17 cellular contexts compared by ENCODE assay signal in genomic region chr7:138127996-138128395, GRCh38. TPM values are rescaled to one million over a fixed set of nuclear protein-coding genes. Genes with fewer than 3 reads are reported as not detected.
DNase-seq lines count a peak whose midpoint lies in the region; ATAC-seq and TF ChIP-seq lines count a peak whose summit lies in the region.
"Had no signal": no experiment of that assay in that cellular context is flagged by ENCODE, and none has a peak within 500 bp of the region (broad histone marks: within the 10 kb centered on the region; RNA-seq: fewer than 3 reads in every experiment).

No MANE protein-coding gene starts in this region.

- H3K36me3 Mint-ChIP-seq in endodermal cell (ENCODE audit: low read depth) = peaks cover 4% of the 10 kb centered on the region
- H3K36me3 Mint-ChIP-seq: CD14-positive monocyte; CD8-positive, alpha-beta T cell had no signal

- 86% methylated on average over 1 of the region's 2 CpGs; no CpG with 5 or more reads in 1 of the 2 experiments for WGBS in endodermal cell (ENCODE audit: insufficient coverage in 1 of 2, insufficient read length in 1 of 2), 2 experiments

- no peaks in the 10 kb centered on the region for H3K27me3 ChIP-seq in endodermal cell (ENCODE audit: control insufficient read depth, insufficient read depth, low read length, poor library complexity, severe bottlenecking)

- no peaks in the 10 kb centered on the region for H3K27me3 Mint-ChIP-seq in endodermal cell (ENCODE audit: insufficient read depth)

- CTCF ChIA-PET in RWPE1 (lab: Yijun Ruan, JAX) = no interaction called here

- ATAC-seq in GM19324 (IDR thresholded peaks at IDR 0.05; ENCODE audit: low FRiP score, unreplicated experiment) = no peak
- ATAC-seq: CD8-positive, alpha-beta T cell had no signal

- no peak overlapping the region for H3K9ac ChIP-seq in endodermal cell (ENCODE audit: extremely low read depth, low read length, poor library complexity, severe bottlenecking)

- peaks cover 8% of the 10 kb centered on the region for H3K4me1 Mint-ChIP-seq in endodermal cell

- TF ChIP-seq CTCF in RWPE1 (conservative IDR thresholded peaks at IDR 0.05; ENCODE audit: low read depth) (no peak), endodermal cell (conservative IDR thresholded peaks at IDR 0.05) (no peak)

- H3K27ac ChIP-seq in RWPE1 (no peak overlapping the region), endodermal cell (ENCODE audit: low read depth, low read length) (no peak overlapping the region)

- H3K4me3 Mint-ChIP-seq in endodermal cell = no peak overlapping the region
- H3K4me3 Mint-ChIP-seq: CD14-positive monocyte; CD8-positive, alpha-beta T cell; HFFc6 had no signal

- H3K27ac Mint-ChIP-seq in endodermal cell = no peak overlapping the region
- H3K27ac Mint-ChIP-seq: CD8-positive, alpha-beta T cell; HFFc6 had no signal

- H3K9me3 Mint-ChIP-seq in endodermal cell = peaks cover 32% of the 10 kb centered on the region
- H3K9me3 Mint-ChIP-seq: CD8-positive, alpha-beta T cell; HFFc6 had no signal

- H3K9me3 ChIP-seq in endodermal cell (ENCODE audit: control insufficient read depth, low read length) = peaks cover 35% of the 10 kb centered on the region

- POLR2A ChIA-PET in RWPE1 (lab: Yijun Ruan, JAX; ENCODE audit: low non-redundant PET) = no interaction called here

- no peaks in the 10 kb centered on the region for H3K36me3 ChIP-seq in endodermal cell (ENCODE audit: control insufficient read depth, insufficient read depth, low read length)

- H3K4me1 ChIP-seq in endodermal cell (ENCODE audit: control insufficient read depth, insufficient read depth, low read length) = no peaks in the 10 kb centered on the region

- H3K4me3 ChIP-seq in endodermal cell (ENCODE audit: low read length) = peak overlapping the region; percentile 15

- DNase-seq in M059J (ENCODE audit: low read depth) = peak; percentile 20
- DNase-seq in RWPE1 (ENCODE audit: low spot score) = peak; percentile 3
- no peak for DNase-seq in endodermal cell
- peak; percentile 49 for DNase-seq in renal cortical epithelial cell (ENCODE audit: low read depth)
- no peak for DNase-seq in NOMO-1 (lab: John Stamatoyannopoulos, UW; ENCODE audit: unreplicated experiment in 2 of 2)
- DNase-seq in NCI-H748 (lab: John Stamatoyannopoulos, UW; ENCODE audit: unreplicated experiment) = no peak
- DNase-seq: CD8-positive, alpha-beta T cell; COR-L47; DND-41; GDM1; HCEC 1CT; HFFc6 had no signal

RNA-seq across cellular contexts. Expression of gene AKR1D1, which starts 51.7 kb away (rescaled TPM):
- total RNA-seq in M059J (2014; rRNA removed; shearing (Covaris generic)) = not detected in 2 replicates
- not detected for total RNA-seq in endodermal cell
- polyA plus RNA-seq in endodermal cell (2013, experiment 1 of 2) = 0.28 TPM
- 0.25 TPM for polyA plus RNA-seq in endodermal cell (2013, experiment 2 of 2)
- not detected in 2 replicates for total RNA-seq in renal cortical epithelial cell
- total RNA-seq: A673; CD8-positive, alpha-beta T cell; H4 had no signal
- polyA plus RNA-seq: BJ, CD14-positive monocyte had no signal

Comparison
In these comparisons a context has a peak if more than half of its experiments do, and no peak if none do; other contexts are left out.
1. DNase-seq: peak in M059J (single experiment), RWPE1 (single experiment) and renal cortical epithelial cell (single experiment); none in endodermal cell (single experiment), NOMO-1 (0 of 2) and NCI-H748 (single experiment).